Comparison of ENCODE assay signal across 1 cellular context in the genomic region with DNA sequence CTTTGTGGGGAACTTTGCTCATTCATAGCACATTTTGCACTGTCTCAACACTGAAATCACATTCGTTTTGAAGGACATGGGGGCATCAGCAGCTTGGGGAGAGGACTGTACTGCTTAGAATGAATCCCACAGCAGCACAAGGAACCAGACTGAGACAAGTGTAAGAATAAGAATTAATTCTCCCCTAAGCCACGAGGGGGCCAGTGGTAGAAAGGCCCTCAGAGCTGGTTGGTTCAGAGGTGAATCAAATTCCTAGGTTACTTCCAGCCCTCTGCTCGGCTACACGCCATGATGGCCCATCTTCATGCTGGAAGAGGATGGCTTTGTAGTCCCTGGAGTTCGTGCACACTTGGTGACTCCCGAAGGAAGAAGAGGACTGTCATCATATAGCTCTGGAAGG.
TF ChIP-seq lines count a peak whose summit lies in the region.

No MANE protein-coding gene starts in this region.

TF ChIP-seq in HCT116, 20 proteins besides CTCF, POLR2A, EP300 and RAD21 (continued from another document):
- TF ChIP-seq, protein P1, sequence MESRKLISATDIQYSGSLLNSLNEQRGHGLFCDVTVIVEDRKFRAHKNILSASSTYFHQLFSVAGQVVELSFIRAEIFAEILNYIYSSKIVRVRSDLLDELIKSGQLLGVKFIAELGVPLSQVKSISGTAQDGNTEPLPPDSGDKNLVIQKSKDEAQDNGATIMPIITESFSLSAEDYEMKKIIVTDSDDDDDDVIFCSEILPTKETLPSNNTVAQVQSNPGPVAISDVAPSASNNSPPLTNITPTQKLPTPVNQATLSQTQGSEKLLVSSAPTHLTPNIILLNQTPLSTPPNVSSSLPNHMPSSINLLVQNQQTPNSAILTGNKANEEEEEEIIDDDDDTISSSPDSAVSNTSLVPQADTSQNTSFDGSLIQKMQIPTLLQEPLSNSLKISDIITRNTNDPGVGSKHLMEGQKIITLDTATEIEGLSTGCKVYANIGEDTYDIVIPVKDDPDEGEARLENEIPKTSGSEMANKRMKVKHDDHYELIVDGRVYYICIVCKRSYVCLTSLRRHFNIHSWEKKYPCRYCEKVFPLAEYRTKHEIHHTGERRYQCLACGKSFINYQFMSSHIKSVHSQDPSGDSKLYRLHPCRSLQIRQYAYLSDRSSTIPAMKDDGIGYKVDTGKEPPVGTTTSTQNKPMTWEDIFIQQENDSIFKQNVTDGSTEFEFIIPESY (IDR thresholded peaks at IDR 0.05; ENCODE audit: extremely low read depth, insufficient replicate concordance, low read length): no peak
- TF ChIP-seq MAX (IDR thresholded peaks at IDR 0.05) (no peak), JUND (IDR thresholded peaks at IDR 0.05) (no peak), EGR1 (IDR thresholded peaks at IDR 0.05; ENCODE audit: low read depth) (no peak), ELF1 (IDR thresholded peaks at IDR 0.05; ENCODE audit: borderline replicate concordance, low read depth) (no peak), SP1 (IDR thresholded peaks at IDR 0.05; ENCODE audit: low read depth) (no peak), ATF3 (IDR thresholded peaks at IDR 0.05) (no peak)
TF ChIP-seq in HCT116: peak in this region for 0.
